ENCODE assay signal across 8 cellular contexts in the genomic region with DNA sequence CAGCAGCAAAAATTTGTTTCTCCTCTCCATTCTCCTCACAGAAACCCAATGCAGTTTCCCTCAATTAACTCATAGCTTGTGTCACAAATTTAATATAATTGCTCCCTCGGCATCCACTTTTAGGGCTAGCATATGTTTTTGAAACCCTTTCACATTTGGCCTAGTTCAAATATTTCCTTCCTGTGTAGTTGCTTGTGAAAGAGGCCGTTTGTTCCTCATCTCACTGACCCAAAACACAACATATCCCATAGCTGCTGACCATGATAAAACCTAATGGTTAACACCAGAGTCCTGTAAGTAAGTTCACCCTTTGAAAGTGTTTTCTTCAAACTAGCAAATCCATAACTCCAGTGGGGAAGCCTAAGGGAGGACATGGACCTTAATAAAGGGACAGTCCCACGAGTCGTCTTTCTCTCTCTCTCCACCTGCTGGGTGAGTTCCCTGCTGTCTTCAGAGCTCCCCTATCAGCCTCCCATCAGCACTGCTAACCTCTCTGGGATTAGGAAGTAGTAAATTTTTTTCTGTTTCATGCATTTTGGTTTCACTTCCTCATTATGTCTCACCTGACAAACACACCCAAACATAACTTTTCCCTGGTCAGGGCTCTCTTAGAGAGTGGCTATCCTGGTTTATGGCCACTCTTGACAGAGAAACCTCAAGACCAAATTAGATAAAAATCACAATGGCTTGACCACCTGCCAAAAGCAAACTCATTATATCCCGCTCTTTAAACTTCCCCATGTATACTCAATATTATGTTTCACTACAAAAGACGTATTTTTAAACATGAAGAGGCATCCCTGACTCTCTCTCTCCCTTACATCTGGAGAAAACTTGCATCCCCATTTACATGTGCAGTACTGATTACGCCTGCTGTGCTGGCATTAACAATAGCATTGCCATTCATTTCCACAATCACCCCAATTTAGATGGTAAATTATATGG.
DNase-seq lines count a peak whose midpoint lies in the region; ATAC-seq lines count a peak whose summit lies in the region.

No MANE protein-coding gene starts in this region.

- H3K27ac Mint-ChIP-seq in CD4-positive, alpha-beta memory T cell, result peak overlapping the region in 2 of 7 donors; percentile 55 to 71

- no peaks in the 10 kb centered on the region for H4K20me1 ChIP-seq in GM23248 (ENCODE audit: insufficient read depth)

- no peaks in the 10 kb centered on the region for H3K9me3 ChIP-seq in CD4-positive, alpha-beta memory T cell (ENCODE audit: control insufficient read depth in 1 of 2, low read length in 2 of 2)
- no peaks in the 10 kb centered on the region for H3K9me3 ChIP-seq in GM23248 (ENCODE audit: low read depth)

- no peak overlapping the region for H3K4me3 Mint-ChIP-seq in CD4-positive, alpha-beta memory T cell

- in situ Hi-C loops in GM23248 (cut with MboI), result no loop called here

- H3K4me2 ChIP-seq in GM23248 (ENCODE audit: unreplicated experiment), result no peak overlapping the region

- no peaks in the 10 kb centered on the region for H3K27me3 Mint-ChIP-seq in CD4-positive, alpha-beta memory T cell

- H3K27me3 ChIP-seq in CD4-positive, alpha-beta memory T cell (ENCODE audit: insufficient read depth, low read length), result no peaks in the 10 kb centered on the region
- no peaks in the 10 kb centered on the region for H3K27me3 ChIP-seq in GM23248 (replicated peaks; ENCODE audit: insufficient read depth)

- no peaks in the 10 kb centered on the region for H3K9me2 ChIP-seq in GM23248 (ENCODE audit: insufficient read depth)

- intact Hi-C loops in CD4-positive, alpha-beta memory T cell (cut with micrococcal nuclease), result no loop called here
- intact Hi-C loops in Right ventricle myocardium inferior (cut with DNase I), result no loop called here

- H3K36me3 ChIP-seq in CD4-positive, alpha-beta memory T cell (ENCODE audit: insufficient read depth, low read length), result peaks cover 4% of the 10 kb centered on the region
- peaks cover 20% of the 10 kb centered on the region for H3K36me3 ChIP-seq in GM23248 (ENCODE audit: low read depth)

- H3K4me1 Mint-ChIP-seq in CD4-positive, alpha-beta memory T cell, result peaks cover 0 to 7% (median under 1%) of the 10 kb centered on the region in 4 donors

- no peaks in the 10 kb centered on the region for H3K9me3 Mint-ChIP-seq in CD4-positive, alpha-beta memory T cell

- H3F3A ChIP-seq in GM23248 (ENCODE audit: insufficient read depth), result no peaks in the 10 kb centered on the region

- peaks cover 19% of the 10 kb centered on the region for H3K79me2 ChIP-seq in GM23248 (ENCODE audit: insufficient read depth)

- H3K36me3 Mint-ChIP-seq in CD4-positive, alpha-beta memory T cell, result peaks cover 19 to 25% of the 10 kb centered on the region in 2 donors

- no peak overlapping the region for H3K27ac ChIP-seq in CD4-positive, alpha-beta memory T cell (ENCODE audit: low read depth, low read length)
- no peak overlapping the region for H3K27ac ChIP-seq in GM23248

- no peak overlapping the region for H3K4me3 ChIP-seq in CD4-positive, alpha-beta memory T cell (ENCODE audit: low read length in 2 of 2)
- H3K4me3 ChIP-seq in GM23248, result no peak overlapping the region

- H3K4me1 ChIP-seq in CD4-positive, alpha-beta memory T cell (ENCODE audit: insufficient read depth, low read length), result no peaks in the 10 kb centered on the region
- no peaks in the 10 kb centered on the region for H3K4me1 ChIP-seq in GM23248 (ENCODE audit: insufficient read depth)

- WGBS in GM23248 (ENCODE audit: low coverage in 1 of 2, low lambda C conversion rate in 2 of 2, missing lambda C conversion rate in 2 of 2), 2 experiments, result 91 to 92% methylated on average over 7 of the region's 7 CpGs

- POLR2A ChIA-PET in CD4-positive, alpha-beta memory T cell (lab: Charles Lee; ENCODE audit: partially characterized antibody), result no interaction called here

- peak; percentile 83 for ATAC-seq in GM18517 (IDR thresholded peaks at IDR 0.05; ENCODE audit: unreplicated experiment)
- ATAC-seq in HG02571 (IDR thresholded peaks at IDR 0.05; ENCODE audit: unreplicated experiment), result peak; percentile 61
- no peak for ATAC-seq in Right ventricle myocardium inferior

- no peak overlapping the region for H3K9ac ChIP-seq in GM23248

- DNase-seq in NCI-H146 treated with DMSO at 0.1 percent for 48 hours (lab: John Stamatoyannopoulos, UW; ENCODE audit: unreplicated experiment) (peak; percentile 88), left kidney (ENCODE audit: low read depth, low spot score) (peak; percentile 8), GM23248 (no peak), Right ventricle myocardium inferior (ENCODE audit: missing footprints) (no peak)
- DNase-seq in activated CD4-positive, alpha-beta T cell treated with anti-CD3 and anti-CD28 coated beads for 48 hours, result no peak
- no peak for DNase-seq in CD4-positive, alpha-beta memory T cell

- no peak overlapping the region for H2AFZ ChIP-seq in GM23248

- CTCF ChIA-PET in CD4-positive, alpha-beta memory T cell (lab: Charles Lee; ENCODE audit: partially characterized antibody), result interaction anchor here (0.7 kb wide), 1 partner anchor 1737 kb away, joined by 3 read pairs; no protein-coding TSS in a partner anchor

Comparison
In these comparisons a context has a peak if more than half of its experiments do, and no peak if none do; other contexts are left out.
1. DNase-seq: peak in NCI-H146 treated with DMSO at 0.1 percent for 48 hours (single experiment) and left kidney (single experiment); none in activated CD4-positive, alpha-beta T cell treated with anti-CD3 and anti-CD28 coated beads for 48 hours (single experiment), CD4-positive, alpha-beta memory T cell (0 of 5), GM23248 (single experiment) and Right ventricle myocardium inferior (single experiment).